Comparison of ENCODE assay signal across 8 cellular contexts in genomic region chr6:27374824-27375612, GRCh38. TPM values are rescaled to one million over a fixed set of nuclear protein-coding genes. Genes with fewer than 3 reads are reported as not detected.
DNase-seq lines count a peak whose midpoint lies in the region; ATAC-seq and TF ChIP-seq lines count a peak whose summit lies in the region.

No MANE protein-coding gene starts in this region.

- BruUV-seq in Panc1 (replicated peaks; lab: Mats Ljungman, UMichigan), result no TSS peak

- peaks cover 6% of the 10 kb centered on the region; the same call in 1 of the 2 replicates for H3K4me1 ChIP-seq in Panc1 (ENCODE audit: control insufficient read depth, insufficient read depth, low read length)

- no peaks in the 10 kb centered on the region for H3K27me3 ChIP-seq in Panc1 (ENCODE audit: control insufficient read depth, insufficient read depth, low read length)

- peak; percentile 89 for ATAC-seq in HG02938 (IDR thresholded peaks at IDR 0.05; ENCODE audit: unreplicated experiment)
- peak; percentile 100 for ATAC-seq in Panc1
- peak; percentile 72 to 95 for ATAC-seq in natural killer cell treated with Interleukin-12 subunit alpha and Interleukin-12 subunit beta and Interleukin-15 and Interleukin-18, amount 100 ng/mL, for 72 hours
- peak; percentile 100 for ATAC-seq in stimulated activated naive B cell treated with anti-CD40 and anti-IgM and Interleukin-4, amounts not matched to agents 10 μg/mL and 1 μg/mL and 100 μg/mL, for 72 hours (replicated peaks)
- no peak for ATAC-seq in GM18858 (IDR thresholded peaks at IDR 0.05; ENCODE audit: unreplicated experiment)

- H3K27ac ChIP-seq in Panc1 (ENCODE audit: low read length), result peak overlapping the region; percentile 52; the same call in 1 of the 2 replicates

- no peaks in the 10 kb centered on the region for H3K9me3 ChIP-seq in Panc1 (ENCODE audit: control insufficient read depth, insufficient read depth, low read depth, low read length)

- H3K4me1 Mint-ChIP-seq in natural killer cell treated with Interleukin-12 subunit alpha and Interleukin-12 subunit beta and Interleukin-15 and Interleukin-18, amount 100 ng/mL, for 72 hours (ENCODE audit: low read depth in 2 of 2), result peaks cover 6 to 21% of the 10 kb centered on the region in 2 donors
- peaks cover 12 to 18% of the 10 kb centered on the region in 2 donors for H3K4me1 Mint-ChIP-seq in stimulated activated naive B cell treated with anti-CD40 and anti-IgM and Interleukin-4, amounts not matched to agents 10 μg/mL and 1 μg/mL and 100 μg/mL, for 72 hours

- no peaks in the 10 kb centered on the region for H3K9me3 Mint-ChIP-seq in natural killer cell treated with Interleukin-12 subunit alpha and Interleukin-12 subunit beta and Interleukin-15 and Interleukin-18, amount 100 ng/mL, for 72 hours
- H3K9me3 Mint-ChIP-seq in stimulated activated naive B cell treated with anti-CD40 and anti-IgM and Interleukin-4, amounts not matched to agents 10 μg/mL and 1 μg/mL and 100 μg/mL, for 72 hours, result peaks cover 0 to 3% of the 10 kb centered on the region in 2 donors

- H3K4me3 ChIP-seq in Panc1 (ENCODE audit: low read depth in 2 of 2, low read length in 2 of 2) (peak overlapping the region; percentile 67 to 82), foreskin fibroblast (ENCODE audit: low read depth in 1 of 2, low read length in 2 of 2) (peak overlapping the region; percentile 49 to 54)

- intact Hi-C loops in Panc1 (cut with micrococcal nuclease; ENCODE audit: unreplicated experiment), result no loop called here

- POLR2A ChIA-PET in Panc1 (lab: Charles Lee), result no interaction called here

- H3K4me3 Mint-ChIP-seq in natural killer cell treated with Interleukin-12 subunit alpha and Interleukin-12 subunit beta and Interleukin-15 and Interleukin-18, amount 100 ng/mL, for 72 hours, result peak overlapping the region; percentile 63
- H3K4me3 Mint-ChIP-seq in stimulated activated naive B cell treated with anti-CD40 and anti-IgM and Interleukin-4, amounts not matched to agents 10 μg/mL and 1 μg/mL and 100 μg/mL, for 72 hours, result peak overlapping the region; percentile 85 to 93

- in situ Hi-C loops in Panc1 (cut with HindIII; ENCODE audit: low pct_unique_long_range_greater_than_20kb, low sequenced_read_pairs), result no loop called here

- CTCF ChIA-PET in Panc1 (lab: Charles Lee), result interaction anchor here (0.6 kb wide), 1 partner anchor 64 kb away, joined by 4 read pairs; no protein-coding TSS in a partner anchor

- TF ChIP-seq CTCF in Panc1 (IDR thresholded peaks at IDR 0.05), result no peak
- TF ChIP-seq CTCF in foreskin fibroblast (IDR thresholded peaks at IDR 0.05; ENCODE audit: low read depth, low read length), result no peak

- peaks cover 4% of the 10 kb centered on the region for H3K36me3 Mint-ChIP-seq in natural killer cell treated with Interleukin-12 subunit alpha and Interleukin-12 subunit beta and Interleukin-15 and Interleukin-18, amount 100 ng/mL, for 72 hours
- peaks cover 0 to 2% of the 10 kb centered on the region in 2 donors for H3K36me3 Mint-ChIP-seq in stimulated activated naive B cell treated with anti-CD40 and anti-IgM and Interleukin-4, amounts not matched to agents 10 μg/mL and 1 μg/mL and 100 μg/mL, for 72 hours

- no peak overlapping the region for H3K27ac Mint-ChIP-seq in natural killer cell treated with Interleukin-12 subunit alpha and Interleukin-12 subunit beta and Interleukin-15 and Interleukin-18, amount 100 ng/mL, for 72 hours
- H3K27ac Mint-ChIP-seq in stimulated activated naive B cell treated with anti-CD40 and anti-IgM and Interleukin-4, amounts not matched to agents 10 μg/mL and 1 μg/mL and 100 μg/mL, for 72 hours, result no peak overlapping the region

- no peaks in the 10 kb centered on the region for H3K36me3 ChIP-seq in Panc1 (ENCODE audit: control insufficient read depth, insufficient read depth, low read length)

- peak; percentile 91 for DNase-seq in D341Med (ENCODE audit: low spot score)
- DNase-seq in Panc1 (ENCODE audit: low read depth, low spot score), result peak; percentile 35
- DNase-seq in activated gamma-delta T cell treated with anti-CD3 and anti-CD28 coated beads, Interleukin-2, amount 50 U/mL, for 16 hours (ENCODE audit: low read depth), result peak; percentile 47
- peak; percentile 23 to 76 for DNase-seq in foreskin fibroblast
- no peak for DNase-seq in natural killer cell treated with Interleukin-12 subunit alpha and Interleukin-12 subunit beta and Interleukin-15 and Interleukin-18, amount 100 ng/mL, for 72 hours (ENCODE audit: low spot score)
- DNase-seq in stimulated activated naive B cell treated with anti-CD40 and anti-IgM and Interleukin-4, amounts not matched to agents 10 μg/mL and 1 μg/mL and 100 μg/mL, for 72 hours, result peak; percentile 74

- H3K27me3 Mint-ChIP-seq in natural killer cell treated with Interleukin-12 subunit alpha and Interleukin-12 subunit beta and Interleukin-15 and Interleukin-18, amount 100 ng/mL, for 72 hours, result peaks cover 25 to 40% of the 10 kb centered on the region in 2 donors
- H3K27me3 Mint-ChIP-seq in stimulated activated naive B cell treated with anti-CD40 and anti-IgM and Interleukin-4, amounts not matched to agents 10 μg/mL and 1 μg/mL and 100 μg/mL, for 72 hours, result peaks cover 44% of the 10 kb centered on the region in 2 donors

RNA-seq across cellular contexts. Expression of gene ZNF391, which starts 13.5 kb away (rescaled TPM):
- 4.4 TPM for total RNA-seq in Panc1 (2021; ENCODE audit: unreplicated experiment)
- polyA plus RNA-seq in Panc1 (2012; ENCODE audit: insufficient read length), result 1.6 TPM
- 1 to 10 TPM in 1 of 2 donors, under 1 TPM in 1; 0.71 to 1.0 TPM for total RNA-seq in natural killer cell treated with Interleukin-12 subunit alpha and Interleukin-12 subunit beta and Interleukin-15 and Interleukin-18, amount 100 ng/mL, for 72 hours
